In the genomic region with DNA sequence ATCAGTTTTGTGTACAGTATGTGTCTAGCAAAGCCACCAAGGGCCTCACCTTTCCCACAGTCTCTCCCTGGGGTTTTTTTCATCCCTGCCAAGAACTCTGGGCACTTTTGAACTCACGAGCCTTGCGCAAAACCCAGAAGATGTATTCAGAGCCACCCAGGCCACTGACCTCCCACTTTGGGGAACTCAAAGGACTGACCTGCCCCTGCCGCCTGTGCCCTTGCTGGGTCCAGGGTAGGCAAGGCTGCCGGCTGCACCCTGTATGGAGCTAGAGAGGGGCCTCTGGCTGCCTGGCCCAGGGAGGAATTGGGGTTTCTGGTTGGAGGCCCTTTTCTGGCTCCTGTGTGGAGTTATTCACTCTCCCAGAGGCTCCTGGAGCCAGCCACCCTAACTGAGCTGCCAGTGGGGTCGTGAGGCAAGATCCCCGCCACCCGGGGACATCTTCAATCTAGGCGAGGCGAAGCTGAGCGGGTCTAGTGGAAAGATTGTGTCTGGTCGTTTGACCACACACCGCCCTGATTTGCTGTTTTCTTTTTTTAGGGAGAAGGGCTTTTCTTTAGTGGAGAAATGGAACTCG, we compare ENCODE assay signal across 14 cellular contexts. TPM values are rescaled to one million over a fixed set of nuclear protein-coding genes. Genes with fewer than 3 reads are reported as not detected.
DNase-seq lines count a peak whose midpoint lies in the region; ATAC-seq and TF ChIP-seq lines count a peak whose summit lies in the region.
"Had no signal": no experiment of that assay in that cellular context is flagged by ENCODE, and none has a peak within 500 bp of the region (broad histone marks: within the 10 kb centered on the region; RNA-seq: fewer than 3 reads in every experiment).

No MANE protein-coding gene starts in this region.

- H3K36me3 Mint-ChIP-seq in CD4-positive, alpha-beta memory T cell: peaks cover 6 to 13% of the 10 kb centered on the region in 2 donors
- H3K36me3 Mint-ChIP-seq in H9 (ENCODE audit: insufficient read depth in 1 of 3, low read depth in 3 of 3): peaks cover 15 to 27% (median 23%) of the 10 kb centered on the region in 3 experiments
- peaks cover 0 to 16% (median 12%) of the 10 kb centered on the region in 5 donors for H3K36me3 Mint-ChIP-seq in naive thymus-derived CD4-positive, alpha-beta T cell

- no peak overlapping the region for H2BK15ac ChIP-seq in H9 (ENCODE audit: low read depth, low read length)

- H3K9ac ChIP-seq in H9 (ENCODE audit: extremely low read depth, insufficient read length, low read length): no peak overlapping the region
- H3K9ac ChIP-seq: parathyroid adenoma had no signal

- ATAC-seq in naive thymus-derived CD4-positive, alpha-beta T cell: no peak
- no peak for ATAC-seq in HG02973 (IDR thresholded peaks at IDR 0.05; ENCODE audit: unreplicated experiment)
- no peak for ATAC-seq in GM21786 (IDR thresholded peaks at IDR 0.05; ENCODE audit: unreplicated experiment)
- ATAC-seq in GM18907 (IDR thresholded peaks at IDR 0.05; ENCODE audit: unreplicated experiment): no peak

- no peak overlapping the region for H2AFZ ChIP-seq in H9 (ENCODE audit: low read length)
- H2AFZ ChIP-seq: parathyroid adenoma, PC-9 had no signal

- H3K4me2 ChIP-seq in H9 (ENCODE audit: insufficient read depth, insufficient read length, low read length): peak overlapping the region; percentile 66

- TF ChIP-seq CTCF in H9 (conservative IDR thresholded peaks at IDR 0.05): no peak

- no peak overlapping the region for H3K14ac ChIP-seq in H9 (ENCODE audit: insufficient read depth, low read length)

- peaks cover 67% of the 10 kb centered on the region for H3K4me1 ChIP-seq in CD4-positive, alpha-beta memory T cell (ENCODE audit: insufficient read depth, low read length)
- H3K4me1 ChIP-seq in H9 (ENCODE audit: insufficient read depth, low read length): peaks cover 10% of the 10 kb centered on the region; the same call in 1 of the 2 replicates
- H3K4me1 ChIP-seq in naive thymus-derived CD4-positive, alpha-beta T cell (ENCODE audit: control insufficient read depth in 2 of 2, insufficient read depth in 2 of 2, low read length in 2 of 2): peaks cover 34 to 59% of the 10 kb centered on the region in 2 donors

- DNase-seq in CD4-positive, alpha-beta memory T cell: no peak
- DNase-seq in H9: no peak
- DNase-seq in naive thymus-derived CD4-positive, alpha-beta T cell: no peak
- DNase-seq in COR-L47 (lab: John Stamatoyannopoulos, UW): no peak
- DNase-seq: foreskin fibroblast, islet precursor cell, NCI-H2171, PC-9 had no signal

- peak overlapping the region; percentile 89 to 96 (median 92) for H3K4me3 Mint-ChIP-seq in CD4-positive, alpha-beta memory T cell
- peak overlapping the region; percentile 73 to 91 for H3K4me3 Mint-ChIP-seq in H9
- peak overlapping the region; percentile 82 to 98 (median 94) for H3K4me3 Mint-ChIP-seq in naive thymus-derived CD4-positive, alpha-beta T cell

- peaks cover 3% of the 10 kb centered on the region for H3K79me1 ChIP-seq in H9 (ENCODE audit: insufficient read depth, low read depth, low read length, poor library complexity, severe bottlenecking)

- H2BK12ac ChIP-seq in H9 (ENCODE audit: insufficient read length, low read depth, low read length): no peak overlapping the region

- no peak overlapping the region for H3K18ac ChIP-seq in H9 (ENCODE audit: insufficient read length, low read depth, low read length)

- H4K91ac ChIP-seq in H9 (ENCODE audit: insufficient read length, low read depth, low read length): no peak overlapping the region

- no CpG with 5 or more reads among the region's 13 CpGs for WGBS in H9 (ENCODE audit: extremely low coverage, insufficient read length, low lambda C conversion rate)

- no peak overlapping the region for H2BK5ac ChIP-seq in H9 (ENCODE audit: insufficient read length, low read length)

- no peak overlapping the region for H3K27ac ChIP-seq in CD4-positive, alpha-beta memory T cell (ENCODE audit: low read depth, low read length)
- no peak overlapping the region for H3K27ac ChIP-seq in H9 (ENCODE audit: insufficient read length, low read depth, low read length)
- H3K27ac ChIP-seq in angular gyrus (ENCODE audit: low read depth, low read length): peak overlapping the region; percentile 67
- H3K27ac ChIP-seq in naive thymus-derived CD4-positive, alpha-beta T cell (ENCODE audit: low read depth, low read length): no peak overlapping the region
- H3K27ac ChIP-seq: coronary artery, parathyroid adenoma, PC-9 had no signal

- H3K23ac ChIP-seq in H9 (ENCODE audit: insufficient read length, low read depth, low read length): no peak overlapping the region

- H3K27ac Mint-ChIP-seq in CD4-positive, alpha-beta memory T cell: peak overlapping the region in 6 of 7 donors; percentile 42 to 90 (median 74)
- H3K27ac Mint-ChIP-seq in H9: no peak overlapping the region
- peak overlapping the region in 7 of 9 donors; percentile 80 to 99 (median 87) for H3K27ac Mint-ChIP-seq in naive thymus-derived CD4-positive, alpha-beta T cell

- H3K23me2 ChIP-seq in H9 (ENCODE audit: insufficient read length, low read depth, low read length, poor library complexity, severe bottlenecking): peaks cover 12% of the 10 kb centered on the region

- POLR2A ChIA-PET in CD4-positive, alpha-beta memory T cell (lab: Charles Lee; ENCODE audit: partially characterized antibody): interaction anchor here (0.9 to 7.7 kb wide), 4 partner anchors 11 to 36 kb away, joined by 5 to 91 read pairs (median 44); no protein-coding TSS in a partner anchor
- POLR2A ChIA-PET in naive thymus-derived CD4-positive, alpha-beta T cell (lab: Charles Lee): interaction anchor here (0.6 to 12.2 kb wide), 5 partner anchors 12 to 46 kb away, joined by 3 to 382 read pairs (median 9); partner anchors contain the start of gene PSMD11

- no peaks in the 10 kb centered on the region for H3K36me3 ChIP-seq in CD4-positive, alpha-beta memory T cell (ENCODE audit: insufficient read depth, low read length)
- H3K36me3 ChIP-seq in naive thymus-derived CD4-positive, alpha-beta T cell (ENCODE audit: control insufficient read depth in 2 of 3, insufficient read depth in 3 of 3, low read length in 3 of 3): peaks cover 0 to 14% (median 12%) of the 10 kb centered on the region in 3 experiments

- no peaks in the 10 kb centered on the region for H4K20me1 ChIP-seq in H9 (ENCODE audit: control insufficient read depth, insufficient read depth, insufficient read length)

- H3K27me3 Mint-ChIP-seq in CD4-positive, alpha-beta memory T cell: no peaks in the 10 kb centered on the region
- peaks cover 1% of the 10 kb centered on the region for H3K27me3 Mint-ChIP-seq in H9 (ENCODE audit: low read depth)
- H3K27me3 Mint-ChIP-seq in naive thymus-derived CD4-positive, alpha-beta T cell: no peaks in the 10 kb centered on the region

- CTCF ChIA-PET in CD4-positive, alpha-beta memory T cell (lab: Charles Lee; ENCODE audit: partially characterized antibody): interaction anchor here (1.1 to 10.8 kb wide), 6 partner anchors 12 to 120 kb away, joined by 4 to 105 read pairs (median 6); partner anchors contain the start of gene PSMD11
- CTCF ChIA-PET in naive thymus-derived CD4-positive, alpha-beta T cell (lab: Charles Lee): interaction anchor here (0.6 to 7.0 kb wide), 10 partner anchors 15 to 407 kb away, joined by 3 to 76 read pairs (median 4); no protein-coding TSS in a partner anchor

- no peak overlapping the region for H3K4ac ChIP-seq in H9 (ENCODE audit: low read depth, low read length)

- no peaks in the 10 kb centered on the region for H3K79me2 ChIP-seq in H9 (ENCODE audit: insufficient read depth, low read length)
- H3K79me2 ChIP-seq: parathyroid adenoma had no signal

- H3K56ac ChIP-seq in H9 (ENCODE audit: insufficient read length, low read depth, low read length): no peak overlapping the region

- no peak overlapping the region for H2BK120ac ChIP-seq in H9 (ENCODE audit: low read depth, low read length, poor library complexity, severe bottlenecking)

- H3K4me3 ChIP-seq in CD4-positive, alpha-beta memory T cell (ENCODE audit: low read length in 2 of 2): peak overlapping the region; percentile 3 to 70
- H3K4me3 ChIP-seq in naive thymus-derived CD4-positive, alpha-beta T cell (ENCODE audit: low read length): peak overlapping the region; percentile 86

- H3K27me3 ChIP-seq in CD4-positive, alpha-beta memory T cell (ENCODE audit: insufficient read depth, low read length): no peaks in the 10 kb centered on the region
- no peaks in the 10 kb centered on the region for H3K27me3 ChIP-seq in H9 (ENCODE audit: insufficient read depth, low read length)
- H3K27me3 ChIP-seq in naive thymus-derived CD4-positive, alpha-beta T cell (ENCODE audit: control insufficient read depth in 2 of 2, insufficient read depth in 2 of 2, low read length in 2 of 2): no peaks in the 10 kb centered on the region

- no peak overlapping the region for H2AK5ac ChIP-seq in H9 (ENCODE audit: insufficient read length, low read length)

- no peaks in the 10 kb centered on the region for H3K9me3 ChIP-seq in CD4-positive, alpha-beta memory T cell (ENCODE audit: control insufficient read depth in 1 of 2, low read length in 2 of 2)
- H3K9me3 ChIP-seq in H9 (ENCODE audit: control insufficient read depth, low read depth, low read length): no peaks in the 10 kb centered on the region
- no peaks in the 10 kb centered on the region for H3K9me3 ChIP-seq in naive thymus-derived CD4-positive, alpha-beta T cell (ENCODE audit: control insufficient read depth in 2 of 3, low read length in 3 of 3)

- H2BK20ac ChIP-seq in H9 (ENCODE audit: low read depth, low read length, poor library complexity, severe bottlenecking): no peak overlapping the region

- intact Hi-C loops in CD4-positive, alpha-beta memory T cell (cut with micrococcal nuclease): no loop called here
- intact Hi-C loops in naive thymus-derived CD4-positive, alpha-beta T cell (cut with micrococcal nuclease): loop anchor here in 1 of 2 donors (5.0 to 10.0 kb wide), 2 partner anchors 66 to 389 kb away; partner anchors contain the start of gene MYO1D

- no peak overlapping the region for H4K8ac ChIP-seq in H9 (replicated peaks; ENCODE audit: insufficient read length, low read depth, low read length)

- no peak overlapping the region for H4K5ac ChIP-seq in H9 (ENCODE audit: insufficient read length, low read depth, low read length)

- H3T11ph ChIP-seq in H9 (ENCODE audit: low read length): no peak overlapping the region

- H3K4me1 Mint-ChIP-seq in CD4-positive, alpha-beta memory T cell: peaks cover 27 to 65% (median 53%) of the 10 kb centered on the region in 4 donors
- H3K4me1 Mint-ChIP-seq in H9: peaks cover 54 to 71% of the 10 kb centered on the region in 2 experiments
- peaks cover 36 to 73% (median 68%) of the 10 kb centered on the region in 7 donors for H3K4me1 Mint-ChIP-seq in naive thymus-derived CD4-positive, alpha-beta T cell

- peaks cover 0 to 2% (median 0%) of the 10 kb centered on the region in 8 donors for H3K9me3 Mint-ChIP-seq in CD4-positive, alpha-beta memory T cell
- no peaks in the 10 kb centered on the region; a peak in 1 of 5 replicates for H3K9me3 Mint-ChIP-seq in H9
- H3K9me3 Mint-ChIP-seq in naive thymus-derived CD4-positive, alpha-beta T cell: no peaks in the 10 kb centered on the region

RNA-seq across cellular contexts. Expression of gene CDK5R1, which starts 1.9 kb away (rescaled TPM):
- 10 to 100 TPM; 20.6 to 21.2 TPM for total RNA-seq in CD4-positive, alpha-beta memory T cell
- 10 to 100 TPM in 1 of 2 donors, 1 to 10 TPM in 1; 1.2 to 10.5 TPM for polyA plus RNA-seq in CD4-positive, alpha-beta memory T cell
- total RNA-seq in H9 (2021): 10.4 and 11.4 TPM in 2 replicates
- total RNA-seq in naive thymus-derived CD4-positive, alpha-beta T cell: 10 to 100 TPM in 3 of 5 experiments, 1 to 10 TPM in 2; 4.9 to 21.2 (median 12.2) TPM
- polyA plus RNA-seq in naive thymus-derived CD4-positive, alpha-beta T cell: 1 to 10 TPM; 5.6 to 7.5 TPM

RNA-seq across cellular contexts. Expression of gene PSMD11, which starts 44.4 kb away (rescaled TPM):
- 10 to 100 TPM; 58.0 to 68.2 TPM for total RNA-seq in CD4-positive, alpha-beta memory T cell
- polyA plus RNA-seq in CD4-positive, alpha-beta memory T cell: 100 to 1,000 TPM; 138 to 140 TPM
- total RNA-seq in H9 (2021): 169 and 175 TPM in 2 replicates
- 100 to 1,000 TPM in 1 of 5 experiments, 10 to 100 TPM in 4; 60.1 to 112 (median 67.5) TPM for total RNA-seq in naive thymus-derived CD4-positive, alpha-beta T cell
- 100 to 1,000 TPM; 102 to 103 TPM for polyA plus RNA-seq in naive thymus-derived CD4-positive, alpha-beta T cell

Comparison
In these comparisons a context has a peak if more than half of its experiments do, and no peak if none do; other contexts are left out.
1. H3K27ac Mint-ChIP-seq: peak in CD4-positive, alpha-beta memory T cell (6 of 7) and naive thymus-derived CD4-positive, alpha-beta T cell (7 of 9); none in H9 (0 of 3).
2. Peak in every context shown above with its lines, with median percentiles within 50 percentile points of each other: H3K4me3 Mint-ChIP-seq.